In genomic region chr5:173204185-173204979, GRCh38 we compare ENCODE assay signal across 8 cellular contexts. TPM values are rescaled to one million over a fixed set of nuclear protein-coding genes. Genes with fewer than 3 reads are reported as not detected.
DNase-seq lines count a peak whose midpoint lies in the region; ATAC-seq and TF ChIP-seq lines count a peak whose summit lies in the region.

No MANE protein-coding gene starts in this region.

- TF ChIP-seq CTCF in 22Rv1 (IDR thresholded peaks at IDR 0.05) (peak; percentile 73), GM10248 (IDR thresholded peaks at IDR 0.05; ENCODE audit: control extremely low read depth, extremely low read depth, low read depth, missing control alignments) (peak; percentile 47), RWPE2 (IDR thresholded peaks at IDR 0.05; ENCODE audit: poor library complexity, severe bottlenecking) (peak; percentile 81), gastroesophageal sphincter (IDR thresholded peaks at IDR 0.05) (peak in 3 of 4 experiments; percentile 30 to 45 (median 40))

- H3K36me3 Mint-ChIP-seq in stimulated activated naive B cell treated with anti-CD40 and anti-IgM and Interleukin-4, amounts not matched to agents 10 μg/mL and 1 μg/mL and 100 μg/mL, for 72 hours = peaks cover 1 to 4% of the 10 kb centered on the region in 2 donors

- ATAC-seq in RWPE2 (ENCODE audit: low read depth) (no peak), gastroesophageal sphincter (no peak)
- no peak for ATAC-seq in stimulated activated naive B cell treated with anti-CD40 and anti-IgM and Interleukin-4, amounts not matched to agents 10 μg/mL and 1 μg/mL and 100 μg/mL, for 72 hours (replicated peaks)

- H3K4me1 ChIP-seq in RWPE2 (ENCODE audit: insufficient read depth, poor library complexity, severe bottlenecking) = peaks cover 10% of the 10 kb centered on the region
- H3K4me1 ChIP-seq in gastroesophageal sphincter = no peaks in the 10 kb centered on the region

- TF ChIP-seq EP300 in gastroesophageal sphincter (IDR thresholded peaks at IDR 0.05) = no peak

- peaks cover 0 to 2% of the 10 kb centered on the region in 2 donors for H3K4me1 Mint-ChIP-seq in stimulated activated naive B cell treated with anti-CD40 and anti-IgM and Interleukin-4, amounts not matched to agents 10 μg/mL and 1 μg/mL and 100 μg/mL, for 72 hours

- H3K27me3 Mint-ChIP-seq in stimulated activated naive B cell treated with anti-CD40 and anti-IgM and Interleukin-4, amounts not matched to agents 10 μg/mL and 1 μg/mL and 100 μg/mL, for 72 hours = peaks cover 68 to 75% of the 10 kb centered on the region in 2 donors

- peaks cover 5% of the 10 kb centered on the region in 2 donors for H3K9me3 Mint-ChIP-seq in stimulated activated naive B cell treated with anti-CD40 and anti-IgM and Interleukin-4, amounts not matched to agents 10 μg/mL and 1 μg/mL and 100 μg/mL, for 72 hours

- DNase-seq in GM10248 (ENCODE audit: extremely low spot score) = no peak
- DNase-seq in RWPE2 (ENCODE audit: low spot score) = no peak
- DNase-seq in NCI-H2227 (lab: John Stamatoyannopoulos, UW; ENCODE audit: unreplicated experiment) = no peak
- no peak for DNase-seq in stimulated activated naive B cell treated with anti-CD40 and anti-IgM and Interleukin-4, amounts not matched to agents 10 μg/mL and 1 μg/mL and 100 μg/mL, for 72 hours
- DNase-seq in NCI-H1694 treated with DMSO at 0.1 percent for 48 hours (lab: John Stamatoyannopoulos, UW) = no peak
- no peak for DNase-seq in AG08396 (ENCODE audit: low spot score)

- TF ChIP-seq POLR2A in gastroesophageal sphincter (IDR thresholded peaks at IDR 0.05) = no peak

- H3K4me3 ChIP-seq in RWPE2 (ENCODE audit: severe bottlenecking) (no peak overlapping the region), gastroesophageal sphincter (no peak overlapping the region)

- H3K9me3 ChIP-seq in RWPE2 (ENCODE audit: severe bottlenecking) = peaks cover 3% of the 10 kb centered on the region
- peaks cover 0 to 14% (median 0%) of the 10 kb centered on the region in 3 donors for H3K9me3 ChIP-seq in gastroesophageal sphincter

- WGBS in gastroesophageal sphincter (ENCODE audit: low coverage in 1 of 2), 2 donors = 74 to 91% methylated on average over 4 to 6 of the region's 6 CpGs

- H3K4me3 Mint-ChIP-seq in stimulated activated naive B cell treated with anti-CD40 and anti-IgM and Interleukin-4, amounts not matched to agents 10 μg/mL and 1 μg/mL and 100 μg/mL, for 72 hours = no peak overlapping the region

- no peak overlapping the region for H3K27ac Mint-ChIP-seq in stimulated activated naive B cell treated with anti-CD40 and anti-IgM and Interleukin-4, amounts not matched to agents 10 μg/mL and 1 μg/mL and 100 μg/mL, for 72 hours

- POLR2A ChIA-PET in GM10248 (lab: Yijun Ruan, JAX) = no interaction called here

- H3K27me3 ChIP-seq in RWPE2 (ENCODE audit: insufficient read depth, poor library complexity, severe bottlenecking) (peaks cover 7% of the 10 kb centered on the region), gastroesophageal sphincter (peaks cover 83% of the 10 kb centered on the region)

- no peak overlapping the region for H3K27ac ChIP-seq in 22Rv1
- no peak overlapping the region for H3K27ac ChIP-seq in RWPE2 (ENCODE audit: poor library complexity, severe bottlenecking)
- H3K27ac ChIP-seq in gastroesophageal sphincter = no peak overlapping the region

- H3K36me3 ChIP-seq in RWPE2 (ENCODE audit: low read depth) (no peaks in the 10 kb centered on the region), gastroesophageal sphincter (no peaks in the 10 kb centered on the region)

- CTCF ChIA-PET in GM10248 (lab: Yijun Ruan, JAX) = interaction anchor here (0.9 to 2.3 kb wide), 5 partner anchors 15 to 489 kb away, joined by 3 to 5 read pairs (median 3); no protein-coding TSS in a partner anchor

RNA-seq across cellular contexts. Expression of gene NKX2-5, which starts 30.6 kb away (rescaled TPM):
- not detected for total RNA-seq in gastroesophageal sphincter
